In the genomic region with DNA sequence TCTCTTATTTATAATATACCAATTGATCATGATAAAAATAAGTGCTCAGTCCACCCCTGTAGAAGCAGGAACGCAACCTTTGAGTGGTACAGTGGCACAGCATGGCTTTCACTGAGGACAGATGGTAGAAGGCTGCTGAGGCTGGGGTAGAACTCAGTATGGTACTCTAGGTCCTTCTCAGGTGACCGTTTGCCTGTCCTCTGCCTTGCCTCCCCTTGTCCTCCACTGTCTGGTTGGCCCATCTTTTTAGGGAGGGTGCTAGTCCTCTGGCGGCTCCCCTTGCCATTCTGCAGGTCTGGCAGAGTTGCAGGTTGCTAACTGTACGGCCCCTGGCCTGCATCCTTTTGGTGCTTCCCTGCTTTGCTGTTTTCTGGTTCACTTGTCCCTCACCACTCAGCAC, we compare ENCODE assay signal across 9 cellular contexts. TPM values are rescaled to one million over a fixed set of nuclear protein-coding genes. Genes with fewer than 3 reads are reported as not detected.
"Had no signal": no experiment of that assay in that cellular context is flagged by ENCODE, and none has a peak within 500 bp of the region (broad histone marks: within the 10 kb centered on the region; RNA-seq: fewer than 3 reads in every experiment).

No MANE protein-coding gene starts in this region.

- H3K27ac ChIP-seq: GM23248, HL-60 had no signal

- H3K36me3 Mint-ChIP-seq: IgD-negative memory B cell had no signal

- H3K9me3 Mint-ChIP-seq: HFFc6, IgD-negative memory B cell had no signal

- H3K27ac Mint-ChIP-seq: HFFc6, IgD-negative memory B cell had no signal

- H3K4me3 ChIP-seq: GM23248, HAP-1 had no signal

- H3K4me3 Mint-ChIP-seq: HFFc6, IgD-negative memory B cell had no signal

- H3K9me3 ChIP-seq: HAP-1 had no signal

- DNase-seq: GM23248, GOT3, H7, HFFc6 had no signal

- H3K36me3 ChIP-seq: HAP-1 had no signal

- H3K4me1 ChIP-seq: HAP-1 had no signal

- H3K4me1 Mint-ChIP-seq: IgD-negative memory B cell had no signal

RNA-seq across cellular contexts. Expression of a gene that starts 27.3 kb away (rescaled TPM):
- total RNA-seq: GM23248, HepG2, HFFc6, HT1080 had no signal
